16 cellular contexts compared by ENCODE assay signal in genomic region chr15:98948941-98949340, GRCh38. TPM values are rescaled to one million over a fixed set of nuclear protein-coding genes. Genes with fewer than 3 reads are reported as not detected.
DNase-seq lines count a peak whose midpoint lies in the region; ATAC-seq and TF ChIP-seq lines count a peak whose summit lies in the region.
"Had no signal": no experiment of that assay in that cellular context is flagged by ENCODE, and none has a peak within 500 bp of the region (broad histone marks: within the 10 kb centered on the region; RNA-seq: fewer than 3 reads in every experiment).

No MANE protein-coding gene starts in this region.

- H3K27me3 Mint-ChIP-seq in activated naive CD4-positive, alpha-beta T cell treated with anti-CD3 and anti-CD28 coated beads, Interleukin-2, amount 10 ng/mL, durations not matched to agents 7 days and 5 days: no peaks in the 10 kb centered on the region
- H3K27me3 Mint-ChIP-seq in chondrocyte (ENCODE audit: low read depth) (no peaks in the 10 kb centered on the region), osteocyte (ENCODE audit: unreplicated experiment) (no peaks in the 10 kb centered on the region), type B pancreatic cell (no peaks in the 10 kb centered on the region), HFFc6 (ENCODE audit: insufficient read depth) (peaks cover 4% of the 10 kb centered on the region)
- H3K27me3 Mint-ChIP-seq: CD8-positive, alpha-beta memory T cell had no signal

- no peaks in the 10 kb centered on the region for H3K9me3 Mint-ChIP-seq in activated naive CD4-positive, alpha-beta T cell treated with anti-CD3 and anti-CD28 coated beads, Interleukin-2, amount 10 ng/mL, durations not matched to agents 7 days and 5 days
- H3K9me3 Mint-ChIP-seq in chondrocyte (ENCODE audit: low read depth): no peaks in the 10 kb centered on the region
- no peaks in the 10 kb centered on the region for H3K9me3 Mint-ChIP-seq in osteocyte (ENCODE audit: unreplicated experiment)
- no peaks in the 10 kb centered on the region for H3K9me3 Mint-ChIP-seq in type B pancreatic cell
- H3K9me3 Mint-ChIP-seq in HFFc6: no peaks in the 10 kb centered on the region
- H3K9me3 Mint-ChIP-seq: CD8-positive, alpha-beta memory T cell; GM23338 had no signal

- no peak for ATAC-seq in GM19328 (IDR thresholded peaks at IDR 0.05; ENCODE audit: unreplicated experiment)
- ATAC-seq: GM23338, HepG2 had no signal

- peaks cover 4% of the 10 kb centered on the region for H3K36me3 Mint-ChIP-seq in activated naive CD4-positive, alpha-beta T cell treated with anti-CD3 and anti-CD28 coated beads, Interleukin-2, amount 10 ng/mL, durations not matched to agents 7 days and 5 days
- H3K36me3 Mint-ChIP-seq in chondrocyte (ENCODE audit: low read depth) (peaks cover 38% of the 10 kb centered on the region), osteocyte (ENCODE audit: unreplicated experiment) (peaks cover 48% of the 10 kb centered on the region), type B pancreatic cell (peaks cover 9% of the 10 kb centered on the region), HFFc6 (ENCODE audit: low read depth) (peaks cover 21% of the 10 kb centered on the region)

- H3K27ac Mint-ChIP-seq in activated naive CD4-positive, alpha-beta T cell treated with anti-CD3 and anti-CD28 coated beads, Interleukin-2, amount 10 ng/mL, durations not matched to agents 7 days and 5 days: peak overlapping the region; percentile 42
- peak overlapping the region; percentile 18 for H3K27ac Mint-ChIP-seq in chondrocyte (ENCODE audit: unreplicated experiment)
- peak overlapping the region; percentile 50 for H3K27ac Mint-ChIP-seq in osteocyte (ENCODE audit: unreplicated experiment)
- peak overlapping the region; percentile 36 for H3K27ac Mint-ChIP-seq in type B pancreatic cell
- H3K27ac Mint-ChIP-seq in HFFc6: no peak overlapping the region
- H3K27ac Mint-ChIP-seq: GM23338 had no signal

- H3K4me3 Mint-ChIP-seq in activated naive CD4-positive, alpha-beta T cell treated with anti-CD3 and anti-CD28 coated beads, Interleukin-2, amount 10 ng/mL, durations not matched to agents 7 days and 5 days: no peak overlapping the region
- H3K4me3 Mint-ChIP-seq in chondrocyte (ENCODE audit: unreplicated experiment): no peak overlapping the region
- H3K4me3 Mint-ChIP-seq in osteocyte (ENCODE audit: unreplicated experiment): no peak overlapping the region
- H3K4me3 Mint-ChIP-seq in type B pancreatic cell: no peak overlapping the region
- no peak overlapping the region for H3K4me3 Mint-ChIP-seq in HFFc6
- H3K4me3 Mint-ChIP-seq: CD8-positive, alpha-beta memory T cell; GM23338 had no signal

- DNase-seq in activated naive CD4-positive, alpha-beta T cell treated with anti-CD3 and anti-CD28 coated beads, Interleukin-2, amount 10 ng/mL, durations not matched to agents 7 days and 5 days: no peak
- DNase-seq in activated naive CD4-positive, alpha-beta T cell treated with anti-CD3 and anti-CD28 coated beads, Interleukin-2, amount 50 U/mL, for 16 hours: no peak
- DNase-seq in chondrocyte (ENCODE audit: low spot score) (peak; percentile 61), osteocyte (ENCODE audit: extremely low spot score, unreplicated experiment) (no peak), type B pancreatic cell (ENCODE audit: extremely low spot score, unreplicated experiment) (no peak), HFFc6 (no peak), NCI-H2196 treated with DMSO at 0.1 percent for 48 hours (lab: John Stamatoyannopoulos, UW; ENCODE audit: unreplicated experiment) (no peak)
- DNase-seq: 8988T; AML-193; Caco-2; CD8-positive, alpha-beta memory T cell; H7 had no signal

- peaks cover 19% of the 10 kb centered on the region for H3K4me1 Mint-ChIP-seq in activated naive CD4-positive, alpha-beta T cell treated with anti-CD3 and anti-CD28 coated beads, Interleukin-2, amount 10 ng/mL, durations not matched to agents 7 days and 5 days
- H3K4me1 Mint-ChIP-seq in chondrocyte (ENCODE audit: low read depth) (peaks cover 55% of the 10 kb centered on the region), osteocyte (ENCODE audit: unreplicated experiment) (peaks cover 31% of the 10 kb centered on the region), type B pancreatic cell (ENCODE audit: unreplicated experiment) (peaks cover 4% of the 10 kb centered on the region), HFFc6 (ENCODE audit: low read depth) (peaks cover 7% of the 10 kb centered on the region)
- H3K4me1 Mint-ChIP-seq: GM23338 had no signal

- CTCF ChIA-PET in activated naive CD4-positive, alpha-beta T cell treated with anti-CD3 and anti-CD28 coated beads, Interleukin-2, amount 10 ng/mL, durations not matched to agents 7 days and 5 days (lab: Charles Lee): no interaction called here

- TF ChIP-seq CTCF in chondrocyte (IDR thresholded peaks at IDR 0.05): no peak
- no peak for TF ChIP-seq CTCF in osteocyte (IDR thresholded peaks at IDR 0.05)
- no peak for TF ChIP-seq CTCF in type B pancreatic cell (conservative IDR thresholded peaks at IDR 0.05)
- TF ChIP-seq CTCF in HFFc6 (IDR thresholded peaks at IDR 0.05): no peak

RNA-seq across cellular contexts. Expression of gene PGPEP1L, which starts 58.7 kb away (rescaled TPM):
- total RNA-seq in chondrocyte (not detected in 3 replicates), osteocyte (not detected in 2 replicates), type B pancreatic cell (ENCODE audit: low replicate concordance) (not detected in 2 replicates)
- not detected for total RNA-seq in HFFc6 (2021; fragmentation: NEBNext Ultra II Directional; extraction: Animal tissue kit (Norgen Biotek cat#: 25700))
- total RNA-seq: Caco-2; CD8-positive, alpha-beta memory T cell; Daoy; GM23338; H7; HepG2 had no signal
